In the genomic region with DNA sequence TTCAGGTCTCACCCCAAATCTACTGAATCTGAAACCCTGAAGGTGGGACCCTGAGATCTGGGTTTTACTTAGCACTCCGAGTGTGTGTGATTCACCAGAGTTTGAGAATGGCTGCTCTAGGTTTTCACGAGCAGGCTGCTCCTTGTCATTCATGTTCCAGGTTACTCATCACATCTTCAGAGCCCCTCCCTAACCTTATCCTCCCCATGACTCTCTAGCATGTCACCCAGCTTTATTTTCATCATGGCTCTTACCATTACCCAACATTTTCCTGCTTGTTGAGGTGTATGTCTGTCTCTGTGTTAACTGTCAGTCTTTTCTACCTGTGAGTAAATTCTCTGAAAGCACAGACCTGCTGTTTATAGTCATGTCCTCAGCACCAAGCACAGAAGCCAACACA, we compare ENCODE assay signal across 13 cellular contexts.
DNase-seq lines count a peak whose midpoint lies in the region; ATAC-seq, FAIRE-seq and TF ChIP-seq lines count a peak whose summit lies in the region.
"Had no signal": no experiment of that assay in that cellular context is flagged by ENCODE, and none has a peak within 500 bp of the region (broad histone marks: within the 10 kb centered on the region; RNA-seq: fewer than 3 reads in every experiment).

No MANE protein-coding gene starts in this region.

- POLR2A ChIA-PET in RWPE1 (lab: Yijun Ruan, JAX; ENCODE audit: low non-redundant PET): no interaction called here

- ATAC-seq in foreskin keratinocyte: peak; percentile 78
- no peak for ATAC-seq in HG02642 (IDR thresholded peaks at IDR 0.05; ENCODE audit: poor library complexity, unreplicated experiment)
- ATAC-seq: CD8-positive, alpha-beta T cell; GM12878 had no signal

- CTCF ChIA-PET in RWPE1 (lab: Yijun Ruan, JAX): no interaction called here

- no peak for TF ChIP-seq CTCF in RWPE1 (conservative IDR thresholded peaks at IDR 0.05; ENCODE audit: low read depth)
- no peak for TF ChIP-seq CTCF in bronchial epithelial cell (IDR thresholded peaks at IDR 0.05; ENCODE audit: insufficient read depth, low read length, severe bottlenecking)
- no peak for TF ChIP-seq CTCF in foreskin keratinocyte (conservative IDR thresholded peaks at IDR 0.05)
- no peak for TF ChIP-seq CTCF in brain microvascular endothelial cell (IDR thresholded peaks at IDR 0.05; ENCODE audit: low read depth, low read length, missing control alignments)

- in situ Hi-C loops in brain microvascular endothelial cell (cut with HindIII; ENCODE audit: low pct_ligation_motif_present, low sequenced_read_pairs): no loop called here

- H3K27ac ChIP-seq in RWPE1: no peak overlapping the region
- no peak overlapping the region for H3K27ac ChIP-seq in foreskin keratinocyte
- H3K27ac ChIP-seq in brain microvascular endothelial cell: no peak overlapping the region
- H3K27ac ChIP-seq: BLaER1 treated with 17β-estradiol and CSF1 and Interleukin-3, amounts not matched to agents 10 nM and 100 nM had no signal

- H3K36me3 ChIP-seq in bronchial epithelial cell (ENCODE audit: control insufficient read depth, insufficient read depth, low read length) (no peaks in the 10 kb centered on the region), brain microvascular endothelial cell (replicated peaks) (no peaks in the 10 kb centered on the region)
- H3K36me3 ChIP-seq: BLaER1 treated with 17β-estradiol and CSF1 and Interleukin-3, amounts not matched to agents 10 nM and 100 nM had no signal

- DNase-seq in RWPE1 (ENCODE audit: low spot score) (peak; percentile 48), bronchial epithelial cell (ENCODE audit: low read depth) (peak; percentile 28), foreskin keratinocyte (peak in 1 of 2 donors; percentile 54), activated gamma-delta T cell (lab: John Stamatoyannopoulos, UW) (no peak), brain microvascular endothelial cell (no peak)
- DNase-seq: Calu3; CD8-positive, alpha-beta T cell; DMS79 treated with DMSO at 0.1 percent for 48 hours; H9 had no signal

- H3K4me3 ChIP-seq in bronchial epithelial cell (ENCODE audit: low read depth, low read length): no peak overlapping the region
- H3K4me3 ChIP-seq in brain microvascular endothelial cell (ENCODE audit: low read depth, low read length): no peak overlapping the region
- H3K4me3 ChIP-seq: BLaER1 treated with 17β-estradiol and CSF1 and Interleukin-3, amounts not matched to agents 10 nM and 100 nM; GM12878 had no signal

- no peak for FAIRE-seq in bronchial epithelial cell (lab: Jason Lieb, UNC)
- FAIRE-seq: GM12878, H1 had no signal

- H3K4me1 ChIP-seq in foreskin keratinocyte: no peaks in the 10 kb centered on the region
- H3K4me1 ChIP-seq: BLaER1 treated with 17β-estradiol and CSF1 and Interleukin-3, amounts not matched to agents 10 nM and 100 nM had no signal

- no peaks in the 10 kb centered on the region for H3K27me3 ChIP-seq in bronchial epithelial cell (ENCODE audit: control insufficient read depth, insufficient read depth, low read length)
- no peaks in the 10 kb centered on the region for H3K27me3 ChIP-seq in foreskin keratinocyte
- H3K27me3 ChIP-seq in brain microvascular endothelial cell (replicated peaks): no peaks in the 10 kb centered on the region
- H3K27me3 ChIP-seq: BLaER1 treated with 17β-estradiol and CSF1 and Interleukin-3, amounts not matched to agents 10 nM and 100 nM had no signal

Comparison
In these comparisons a context has a peak if more than half of its experiments do, and no peak if none do; other contexts are left out.
1. DNase-seq: peak in RWPE1 (single experiment) and bronchial epithelial cell (single experiment); none in activated gamma-delta T cell (single experiment) and brain microvascular endothelial cell (single experiment).